Comparison of ENCODE assay signal across 14 cellular contexts in the genomic region with DNA sequence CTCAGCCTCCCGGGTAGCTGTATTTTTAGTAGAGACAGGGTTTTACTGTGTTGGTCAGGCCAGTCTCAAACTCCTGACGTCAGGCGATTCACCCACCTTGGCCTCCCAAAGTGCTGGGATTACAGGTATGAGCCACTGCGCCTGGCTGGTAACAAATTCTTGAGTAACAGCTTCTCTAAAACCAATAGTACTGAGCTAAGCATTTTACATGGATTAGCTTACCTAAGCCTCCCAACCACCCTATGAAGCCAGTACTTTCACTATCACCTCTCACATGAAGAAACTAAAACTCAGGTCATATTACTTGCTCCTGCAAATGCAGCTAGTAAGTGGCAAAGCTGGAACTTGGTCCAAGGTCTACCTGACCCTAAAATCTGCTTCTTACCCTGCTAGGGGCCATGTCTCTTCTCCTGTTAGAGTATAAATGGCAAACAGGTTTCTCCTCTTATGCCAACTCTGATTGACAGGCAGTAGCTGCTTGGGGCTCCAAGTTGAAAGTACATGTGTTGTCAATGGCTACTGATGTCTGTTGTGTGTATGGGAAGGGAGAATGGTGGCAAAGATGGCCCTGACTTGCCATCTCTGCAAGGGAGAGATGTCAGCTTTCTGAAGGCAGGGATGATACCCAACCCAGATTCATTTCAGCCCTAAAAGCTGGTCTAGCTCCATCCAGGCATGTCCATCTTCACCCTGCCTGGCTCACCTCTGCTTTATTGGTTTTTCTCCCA. TPM values are rescaled to one million over a fixed set of nuclear protein-coding genes. Genes with fewer than 3 reads are reported as not detected.
DNase-seq lines count a peak whose midpoint lies in the region; ATAC-seq and TF ChIP-seq lines count a peak whose summit lies in the region.
"Had no signal": no experiment of that assay in that cellular context is flagged by ENCODE, and none has a peak within 500 bp of the region (broad histone marks: within the 10 kb centered on the region; RNA-seq: fewer than 3 reads in every experiment).

No MANE protein-coding gene starts in this region.

- peaks cover 7% of the 10 kb centered on the region for H4K20me1 ChIP-seq in Loucy (ENCODE audit: insufficient read depth, low read length, poor library complexity, severe bottlenecking)

- H3K36me3 ChIP-seq in Loucy (ENCODE audit: insufficient read depth, low read length): peaks cover 59% of the 10 kb centered on the region
- H3K36me3 ChIP-seq in MG63: peaks cover 65% of the 10 kb centered on the region

- H3K36me3 Mint-ChIP-seq in activated naive CD8-positive, alpha-beta T cell: peaks cover 18% of the 10 kb centered on the region
- peaks cover 0 to 35% (median 3%) of the 10 kb centered on the region in 3 donors for H3K36me3 Mint-ChIP-seq in naive thymus-derived CD8-positive, alpha-beta T cell

- POLR2A ChIA-PET in naive thymus-derived CD8-positive, alpha-beta T cell (lab: Charles Lee): interaction anchor here (0.7 to 18.9 kb wide), 9 partner anchors 10 to 358 kb away, joined by 3 to 580 read pairs (median 5); partner anchors contain the start of genes FBXW2 and TRAF1

- H3K4me3 ChIP-seq in Loucy (ENCODE audit: low read length, poor library complexity, severe bottlenecking) (peak overlapping the region; percentile 80), MG63 (no peak overlapping the region)
- H3K4me3 ChIP-seq: upper lobe of left lung had no signal

- H3K27me3 ChIP-seq in Loucy (ENCODE audit: insufficient read depth, low read length, poor library complexity, severe bottlenecking): no peaks in the 10 kb centered on the region
- H3K27me3 ChIP-seq in foreskin keratinocyte: no peaks in the 10 kb centered on the region
- H3K27me3 ChIP-seq in MG63: no peaks in the 10 kb centered on the region
- H3K27me3 ChIP-seq: upper lobe of left lung had no signal

- no peak overlapping the region for H3K4me3 Mint-ChIP-seq in activated naive CD8-positive, alpha-beta T cell
- no peak overlapping the region for H3K4me3 Mint-ChIP-seq in naive thymus-derived CD8-positive, alpha-beta T cell

- H3K9me3 ChIP-seq in Loucy (ENCODE audit: insufficient read depth, low read depth, low read length): no peaks in the 10 kb centered on the region
- no peaks in the 10 kb centered on the region for H3K9me3 ChIP-seq in MG63
- H3K9me3 ChIP-seq: upper lobe of left lung had no signal

- H3K9me3 Mint-ChIP-seq in activated naive CD8-positive, alpha-beta T cell (ENCODE audit: low read depth): no peaks in the 10 kb centered on the region
- no peaks in the 10 kb centered on the region for H3K9me3 Mint-ChIP-seq in naive thymus-derived CD8-positive, alpha-beta T cell

- no peak overlapping the region for H2AFZ ChIP-seq in Loucy (ENCODE audit: low read length)

- H3F3A ChIP-seq in Loucy (ENCODE audit: low read depth): peaks cover 8% of the 10 kb centered on the region; the same call in 1 of the 2 replicates

- H3K27ac ChIP-seq in foreskin keratinocyte: no peak overlapping the region
- H3K27ac ChIP-seq: 22Rv1, upper lobe of left lung had no signal

- DNase-seq in DMS53 (lab: John Stamatoyannopoulos, UW) (peak; percentile 57), DMS53 treated with DMSO at 0.1 percent for 48 hours (lab: John Stamatoyannopoulos, UW; ENCODE audit: unreplicated experiment) (no peak), SW 1271 (lab: John Stamatoyannopoulos, UW) (no peak), foreskin keratinocyte (no peak), MG63 (no peak)
- no peak for DNase-seq in naive thymus-derived CD8-positive, alpha-beta T cell
- DNase-seq: DMS 273 treated with DMSO at 0.1 percent for 48 hours; effector CD8-positive, alpha-beta T cell; left cardiac atrium; NCI-H1417 had no signal

- no peak for ATAC-seq in naive thymus-derived CD8-positive, alpha-beta T cell
- ATAC-seq in foreskin keratinocyte: no peak
- ATAC-seq: left cardiac atrium had no signal

- TF ChIP-seq CTCF in Loucy (conservative IDR thresholded peaks at IDR 0.05; ENCODE audit: low read length): no peak
- TF ChIP-seq CTCF in foreskin keratinocyte (conservative IDR thresholded peaks at IDR 0.05): no peak

- peaks cover 93% of the 10 kb centered on the region for H3K79me2 ChIP-seq in Loucy (ENCODE audit: insufficient read depth, low read length)

- H3K4me1 Mint-ChIP-seq in activated naive CD8-positive, alpha-beta T cell (ENCODE audit: low read depth): peaks cover 56% of the 10 kb centered on the region
- peaks cover 24 to 71% (median 48%) of the 10 kb centered on the region in 4 donors for H3K4me1 Mint-ChIP-seq in naive thymus-derived CD8-positive, alpha-beta T cell

- peak overlapping the region; percentile 99 for H3K9ac ChIP-seq in Loucy (ENCODE audit: low read depth, low read length, poor library complexity, severe bottlenecking)

- no peaks in the 10 kb centered on the region for H3K27me3 Mint-ChIP-seq in activated naive CD8-positive, alpha-beta T cell
- H3K27me3 Mint-ChIP-seq in naive thymus-derived CD8-positive, alpha-beta T cell: no peaks in the 10 kb centered on the region

- no peaks in the 10 kb centered on the region for H3K9me2 ChIP-seq in Loucy (replicated peaks; ENCODE audit: low read depth, low read length)

- peak overlapping the region; percentile 82 for H3K27ac Mint-ChIP-seq in activated naive CD8-positive, alpha-beta T cell
- peak overlapping the region; percentile 48 to 95 (median 90) for H3K27ac Mint-ChIP-seq in naive thymus-derived CD8-positive, alpha-beta T cell

- H3K4me2 ChIP-seq in Loucy (ENCODE audit: low read depth, low read length, poor library complexity, severe bottlenecking): peak overlapping the region; percentile 97

- H3K4me1 ChIP-seq in Loucy (ENCODE audit: insufficient read depth, low read length, poor library complexity, severe bottlenecking) (peaks cover 55% of the 10 kb centered on the region), foreskin keratinocyte (peaks cover 9% of the 10 kb centered on the region)

RNA-seq across cellular contexts. Expression of gene PHF19, which starts 4.0 kb away (rescaled TPM):
- 100 to 1,000 TPM; 143 to 144 TPM for total RNA-seq in naive thymus-derived CD8-positive, alpha-beta T cell
- 10 to 100 TPM in 1 of 3 donors, 1 to 10 TPM in 2; 6.3 to 11.8 (median 9.4) TPM for polyA plus RNA-seq in naive thymus-derived CD8-positive, alpha-beta T cell
- total RNA-seq in foreskin keratinocyte: 67.2 and 82.1 TPM in 2 replicates
- 89.0 and 105 TPM in 2 replicates for polyA plus RNA-seq in foreskin keratinocyte
- total RNA-seq in MG63 (2014; rRNA removed; shearing (Covaris generic); ENCODE audit: low replicate concordance): 51.5 and 76.6 TPM in 2 replicates

RNA-seq across cellular contexts. Expression of gene PSMD5, which starts 30.2 kb away (rescaled TPM):
- total RNA-seq in naive thymus-derived CD8-positive, alpha-beta T cell: 10 to 100 TPM; 53.0 to 57.9 TPM
- polyA plus RNA-seq in naive thymus-derived CD8-positive, alpha-beta T cell: 10 to 100 TPM; 13.7 to 23.4 (median 23.3) TPM
- 44.8 and 46.2 TPM in 2 replicates for total RNA-seq in foreskin keratinocyte
- polyA plus RNA-seq in foreskin keratinocyte: 21.5 and 25.9 TPM in 2 replicates
- 20.4 and 29.1 TPM in 2 replicates for total RNA-seq in MG63 (2014; rRNA removed; shearing (Covaris generic); ENCODE audit: low replicate concordance)

RNA-seq across cellular contexts. Expression of gene TRAF1, which starts 53.7 kb away (rescaled TPM):
- 100 to 1,000 TPM; 125 to 126 TPM for total RNA-seq in naive thymus-derived CD8-positive, alpha-beta T cell
- polyA plus RNA-seq in naive thymus-derived CD8-positive, alpha-beta T cell: 1 to 10 TPM; 3.7 to 7.0 (median 4.9) TPM
- 0.78 and 0.99 TPM in 2 replicates for total RNA-seq in foreskin keratinocyte
- polyA plus RNA-seq in foreskin keratinocyte: 0.56 and 0.78 TPM in 2 replicates
- 0.67 and 0.79 TPM in 2 replicates for total RNA-seq in MG63 (2014; rRNA removed; shearing (Covaris generic); ENCODE audit: low replicate concordance)

Comparison
In these comparisons a context has a peak if more than half of its experiments do, and no peak if none do; other contexts are left out.
1. RNA of gene TRAF1, which starts 53.7 kb away (total RNA-seq): 125 to 126 TPM in naive thymus-derived CD8-positive, alpha-beta T cell; 0.67 to 0.79 TPM in MG63 and 0.78 to 0.99 TPM in foreskin keratinocyte; every median in the first group is over 10 times any median in the second.